In genomic region chr2:18896106-18896505, GRCh38 we compare ENCODE assay signal across 19 cellular contexts.
A peak's percentile ranks its signal among the peaks of the same experiment; 100 is the strongest.
DNase-seq lines count a peak whose midpoint lies in the region; ATAC-seq, FAIRE-seq and TF ChIP-seq lines count a peak whose summit lies in the region.
"Had no signal": no experiment of that assay in that cellular context is flagged by ENCODE, and none has a peak within 500 bp of the region (broad histone marks: within the 10 kb centered on the region; RNA-seq: fewer than 3 reads in every experiment).

No MANE protein-coding gene starts in this region.

- TF ChIP-seq CTCF in BJ (IDR thresholded peaks at IDR 0.05; ENCODE audit: insufficient read depth, low read depth, low read length), result no peak
- TF ChIP-seq CTCF in omental fat pad (IDR thresholded peaks at IDR 0.05), result no peak
- TF ChIP-seq CTCF in sigmoid colon (IDR thresholded peaks at IDR 0.05), result no peak
- no peak for TF ChIP-seq CTCF in CD14-positive monocyte (IDR thresholded peaks at IDR 0.05)

- H3K4me1 ChIP-seq in sigmoid colon, result peaks cover 0 to 19% (median 9%) of the 10 kb centered on the region in 4 donors
- H3K4me1 ChIP-seq: BE2C, HAP-1 had no signal

- H3K27ac Mint-ChIP-seq in CD14-positive monocyte, result no peak overlapping the region
- H3K27ac Mint-ChIP-seq: CD8-positive, alpha-beta memory T cell; IgD-negative memory B cell had no signal

- no peaks in the 10 kb centered on the region for H3K36me3 ChIP-seq in BJ (ENCODE audit: control insufficient read depth, insufficient read depth, low read length)
- H3K36me3 ChIP-seq in sigmoid colon, result no peaks in the 10 kb centered on the region
- H3K36me3 ChIP-seq: BE2C, HAP-1 had no signal

- no peak overlapping the region for H3K4me3 Mint-ChIP-seq in CD14-positive monocyte
- H3K4me3 Mint-ChIP-seq: IgD-negative memory B cell had no signal

- peaks cover 0 to 2% (median 0%) of the 10 kb centered on the region in 3 donors for H3K27me3 Mint-ChIP-seq in CD14-positive monocyte (ENCODE audit: low read depth in 3 of 3)
- H3K27me3 Mint-ChIP-seq: CD8-positive, alpha-beta memory T cell had no signal

- peaks cover 2 to 6% (median 3%) of the 10 kb centered on the region in 7 donors for H3K9me3 Mint-ChIP-seq in CD14-positive monocyte
- H3K9me3 Mint-ChIP-seq: CD8-positive, alpha-beta memory T cell had no signal

- CTCF ChIA-PET in BJ (lab: Yijun Ruan, JAX), result interaction anchor here (0.7 kb wide), 1 partner anchor 841 kb away, joined by 3 read pairs; no protein-coding TSS in a partner anchor

- no peak overlapping the region for H3K27ac ChIP-seq in sigmoid colon

- H3K27me3 ChIP-seq in BJ (ENCODE audit: control insufficient read depth, insufficient read depth, low read length) (no peaks in the 10 kb centered on the region), sigmoid colon (no peaks in the 10 kb centered on the region)
- H3K27me3 ChIP-seq: BE2C had no signal

- no peak for TF ChIP-seq POLR2A in sigmoid colon (IDR thresholded peaks at IDR 0.05)

- peak; percentile 14 for DNase-seq in BJ (ENCODE audit: low read depth)
- peak; percentile 83 for DNase-seq in fibroblast of peridontal ligament (ENCODE audit: extremely low read depth)
- DNase-seq in omental fat pad (ENCODE audit: low spot score), result no peak
- DNase-seq in frontal cortex (ENCODE audit: low spot score in 2 of 2), result no peak
- no peak for DNase-seq in sigmoid colon
- no peak for DNase-seq in CD14-positive monocyte (ENCODE audit: low spot score)
- DNase-seq: BE2C; CD8-positive, alpha-beta memory T cell; DMS 273 treated with DMSO at 0.1 percent for 48 hours; EL; MV-4-11; NCI-H1417 treated with DMSO at 0.1 percent for 48 hours; NCI-H2029 treated with DMSO at 0.1 percent for 48 hours; NCI-H524; SHP77 treated with DMSO at 0.1 percent for 48 hours had no signal

- FAIRE-seq in frontal cortex (lab: Jason Lieb, UNC), result no peak

- POLR2A ChIA-PET in BJ (lab: Charles Lee), result no interaction called here

- H3K4me3 ChIP-seq in BJ (ENCODE audit: low read depth, low read length), result no peak overlapping the region
- H3K4me3 ChIP-seq in sigmoid colon, result no peak overlapping the region
- H3K4me3 ChIP-seq: HAP-1 had no signal

- ATAC-seq in SK-N-SH treated with all-trans-retinoic acid at 6 μM for 48 hours, result peak; percentile 63
- peak; percentile 30 for ATAC-seq in omental fat pad (ENCODE audit: low FRiP score)
- no peak for ATAC-seq in HG03354 (IDR thresholded peaks at IDR 0.05; ENCODE audit: poor library complexity, severe bottlenecking, unreplicated experiment)

- 63 to 70% methylated on average over 1 of the region's 1 CpG for WGBS in sigmoid colon, 2 donors

- no peak for TF ChIP-seq EP300 in sigmoid colon (IDR thresholded peaks at IDR 0.05)

- H3K36me3 Mint-ChIP-seq in CD14-positive monocyte, result no peaks in the 10 kb centered on the region
- H3K36me3 Mint-ChIP-seq: IgD-negative memory B cell had no signal

- intact Hi-C loops in sigmoid colon (cut with DNase I) (no loop called here), CD14-positive monocyte (cut with micrococcal nuclease) (no loop called here)

- H3K4me1 Mint-ChIP-seq in CD14-positive monocyte, result no peaks in the 10 kb centered on the region
- H3K4me1 Mint-ChIP-seq: CD8-positive, alpha-beta memory T cell; IgD-negative memory B cell had no signal

- H3K9me3 ChIP-seq in sigmoid colon, result no peaks in the 10 kb centered on the region
- H3K9me3 ChIP-seq: BE2C, HAP-1 had no signal

TF ChIP-seq in SK-N-SH treated with all-trans-retinoic acid at 6 μM for 48 hours, 23 proteins besides CTCF, POLR2A, EP300 and RAD21:
- no peak for TF ChIP-seq BACH2 (CRISPR knock-in tag; IDR thresholded peaks at IDR 0.05; ENCODE audit: borderline replicate concordance)
- 0 out of 2 replicates have a peak, but pooled peaks have one; percentile 39 for TF ChIP-seq ISL1 (CRISPR knock-in tag; IDR thresholded peaks at IDR 0.05)

Comparison
In these comparisons a context has a peak if more than half of its experiments do, and no peak if none do; other contexts are left out.
1. DNase-seq: peak in BJ (single experiment) and fibroblast of peridontal ligament (single experiment); none in omental fat pad (single experiment), frontal cortex (0 of 2), sigmoid colon (single experiment) and CD14-positive monocyte (single experiment).